ENCODE assay signal across 12 cellular contexts in the genomic region with DNA sequence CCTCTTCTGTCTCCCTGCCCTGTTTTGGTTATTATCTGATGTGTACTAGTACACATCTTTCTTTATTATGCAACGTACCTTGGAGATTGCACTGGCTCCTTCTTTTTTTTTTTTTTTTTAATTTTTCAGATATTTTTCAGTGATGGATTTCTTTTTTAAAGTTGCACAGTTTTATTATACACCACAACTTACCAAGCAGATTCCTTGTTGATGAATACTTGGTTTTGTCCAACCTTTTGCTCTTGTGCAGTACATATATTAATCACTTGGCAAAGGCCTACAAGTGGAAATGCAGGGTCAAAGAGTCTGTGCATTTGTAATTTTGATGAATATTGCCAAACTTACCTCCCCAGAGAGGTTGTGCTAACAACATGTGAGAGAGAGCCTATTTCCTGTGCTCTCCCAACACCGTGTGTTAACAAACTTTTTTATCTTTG. TPM values are rescaled to one million over a fixed set of nuclear protein-coding genes. Genes with fewer than 3 reads are reported as not detected.
DNase-seq lines count a peak whose midpoint lies in the region; ATAC-seq and TF ChIP-seq lines count a peak whose summit lies in the region.
"Had no signal": no experiment of that assay in that cellular context is flagged by ENCODE, and none has a peak within 500 bp of the region (broad histone marks: within the 10 kb centered on the region; RNA-seq: fewer than 3 reads in every experiment).

No MANE protein-coding gene starts in this region.

- DNase-seq in T-helper 1 cell (no peak), adipocyte (ENCODE audit: low read depth) (peak; percentile 63), right atrium auricular region (ENCODE audit: low spot score) (no peak), upper lobe of left lung (no peak), NCI-H2171 treated with DMSO at 0.1 percent for 48 hours (lab: John Stamatoyannopoulos, UW) (no peak)
- no peak for DNase-seq in activated naive CD4-positive, alpha-beta T cell treated with anti-CD3 and anti-CD28 coated beads, Interleukin-2, amount 50 U/mL, for 72 hours (ENCODE audit: low spot score in 2 of 2)
- DNase-seq: 8988T; foreskin melanocyte; naive thymus-derived CD8-positive, alpha-beta T cell; NCI-H446 had no signal

- no peak for TF ChIP-seq EP300 in upper lobe of left lung (IDR thresholded peaks at IDR 0.05)

- H3K27ac ChIP-seq in right atrium auricular region (peak overlapping the region; percentile 71 to 77), upper lobe of left lung (peak overlapping the region in 3 of 4 donors; percentile 37 to 87 (median 83))

- TF ChIP-seq POLR2A in upper lobe of left lung (IDR thresholded peaks at IDR 0.05) = no peak

- H3K9me3 ChIP-seq in adipocyte (ENCODE audit: control insufficient read depth, low read length) = no peaks in the 10 kb centered on the region
- no peaks in the 10 kb centered on the region for H3K9me3 ChIP-seq in right atrium auricular region
- no peaks in the 10 kb centered on the region for H3K9me3 ChIP-seq in upper lobe of left lung

- H3K4me3 Mint-ChIP-seq in T-helper 1 cell treated with Interleukin-12 subunit alpha and Interleukin-12 subunit beta and Interleukin-4 antibody, amounts not matched to agents 30 μg/mL and 1 μg/mL, for 36 hours = no peak overlapping the region
- H3K4me3 Mint-ChIP-seq: naive thymus-derived CD8-positive, alpha-beta T cell had no signal

- H3K4me3 ChIP-seq in adipocyte (ENCODE audit: low read length) (peak overlapping the region; percentile 74), right atrium auricular region (no peak overlapping the region), upper lobe of left lung (no peak overlapping the region)

- peak overlapping the region; percentile 11 for H3K27ac Mint-ChIP-seq in T-helper 1 cell treated with Interleukin-12 subunit alpha and Interleukin-12 subunit beta and Interleukin-4 antibody, amounts not matched to agents 30 μg/mL and 1 μg/mL, for 36 hours
- no peak overlapping the region for H3K27ac Mint-ChIP-seq in activated naive CD4-positive, alpha-beta T cell treated with anti-CD3 and anti-CD28 coated beads, Interleukin-2, amount 50 U/mL, for 72 hours

- H3K4me1 ChIP-seq in adipocyte (ENCODE audit: control insufficient read depth, insufficient read depth, low read length) (peaks cover 94% of the 10 kb centered on the region), right atrium auricular region (peaks cover 0 to 42% of the 10 kb centered on the region in 2 donors), upper lobe of left lung (peaks cover 37 to 53% (median 39%) of the 10 kb centered on the region in 4 donors)

- H3K4me1 Mint-ChIP-seq in T-helper 1 cell treated with Interleukin-12 subunit alpha and Interleukin-12 subunit beta and Interleukin-4 antibody, amounts not matched to agents 30 μg/mL and 1 μg/mL, for 36 hours (ENCODE audit: low read depth) = peaks cover 20% of the 10 kb centered on the region

- WGBS in upper lobe of left lung, 2 donors = 38 to 56% methylated on average over 2 of the region's 2 CpGs

- H3K36me3 ChIP-seq in adipocyte (ENCODE audit: control insufficient read depth, insufficient read depth, low read length, severe bottlenecking) = no peaks in the 10 kb centered on the region
- no peaks in the 10 kb centered on the region for H3K36me3 ChIP-seq in right atrium auricular region
- H3K36me3 ChIP-seq in upper lobe of left lung = no peaks in the 10 kb centered on the region

- H3K9ac ChIP-seq in adipocyte (ENCODE audit: low read length) = peak overlapping the region; percentile 90

- no peaks in the 10 kb centered on the region for H3K27me3 ChIP-seq in adipocyte (replicated peaks; ENCODE audit: control insufficient read depth, insufficient read depth, low read length)
- H3K27me3 ChIP-seq in right atrium auricular region = no peaks in the 10 kb centered on the region
- no peaks in the 10 kb centered on the region for H3K27me3 ChIP-seq in upper lobe of left lung

- ATAC-seq in upper lobe of left lung (ENCODE audit: low FRiP score in 2 of 2) = no peak
- no peak for ATAC-seq in HG03135 (IDR thresholded peaks at IDR 0.05; ENCODE audit: unreplicated experiment)
- no peak for ATAC-seq in activated naive CD4-positive, alpha-beta T cell treated with anti-CD3 and anti-CD28 coated beads, Interleukin-2, amount 50 U/mL, for 72 hours
- ATAC-seq: naive thymus-derived CD8-positive, alpha-beta T cell had no signal

- TF ChIP-seq CTCF in right atrium auricular region (IDR thresholded peaks at IDR 0.05) (no peak), upper lobe of left lung (IDR thresholded peaks at IDR 0.05) (no peak)

- no peaks in the 10 kb centered on the region for H3K36me3 Mint-ChIP-seq in T-helper 1 cell treated with Interleukin-12 subunit alpha and Interleukin-12 subunit beta and Interleukin-4 antibody, amounts not matched to agents 30 μg/mL and 1 μg/mL, for 36 hours (ENCODE audit: low read depth)
- H3K36me3 Mint-ChIP-seq in activated naive CD4-positive, alpha-beta T cell treated with anti-CD3 and anti-CD28 coated beads, Interleukin-2, amount 50 U/mL, for 72 hours = no peaks in the 10 kb centered on the region
- H3K36me3 Mint-ChIP-seq: naive thymus-derived CD8-positive, alpha-beta T cell had no signal

- H3K27me3 Mint-ChIP-seq in T-helper 1 cell treated with Interleukin-12 subunit alpha and Interleukin-12 subunit beta and Interleukin-4 antibody, amounts not matched to agents 30 μg/mL and 1 μg/mL, for 36 hours (ENCODE audit: low read depth) = no peaks in the 10 kb centered on the region
- H3K27me3 Mint-ChIP-seq: naive thymus-derived CD8-positive, alpha-beta T cell had no signal

- peaks cover 7% of the 10 kb centered on the region for H3K9me3 Mint-ChIP-seq in T-helper 1 cell treated with Interleukin-12 subunit alpha and Interleukin-12 subunit beta and Interleukin-4 antibody, amounts not matched to agents 30 μg/mL and 1 μg/mL, for 36 hours
- H3K9me3 Mint-ChIP-seq in activated naive CD4-positive, alpha-beta T cell treated with anti-CD3 and anti-CD28 coated beads, Interleukin-2, amount 50 U/mL, for 72 hours = peaks cover 0 to 9% of the 10 kb centered on the region in 2 donors

RNA-seq across cellular contexts. Expression of a gene that starts 50.1 kb away (rescaled TPM):
- total RNA-seq in right atrium auricular region = 10 to 100 TPM in 1 of 2 donors, 1 to 10 TPM in 1; 6.5 to 14.9 TPM
- total RNA-seq in upper lobe of left lung = 10 to 100 TPM; 12.0 to 28.8 (median 19.3) TPM
- 10 to 100 TPM in 1 of 2 donors, 1 to 10 TPM in 1; 6.1 to 21.6 TPM for total RNA-seq in activated naive CD4-positive, alpha-beta T cell treated with anti-CD3 and anti-CD28 coated beads, Interleukin-2, amount 50 U/mL, for 72 hours
